In genomic region chr16:89164436-89164835, GRCh38 we compare ENCODE assay signal across 24 cellular contexts. TPM values are rescaled to one million over a fixed set of nuclear protein-coding genes. Genes with fewer than 3 reads are reported as not detected.
"Had no signal": no experiment of that assay in that cellular context is flagged by ENCODE, and none has a peak within 500 bp of the region (broad histone marks: within the 10 kb centered on the region; RNA-seq: fewer than 3 reads in every experiment).

No MANE protein-coding gene starts in this region.

- H3K27me3 Mint-ChIP-seq: activated CD4-positive, alpha-beta memory T cell treated with anti-CD3 and anti-CD28 coated beads, Interleukin-2, amount 10 ng/mL, durations not matched to agents 7 days and 5 days; activated CD8-positive, alpha-beta memory T cell treated with anti-CD3 and anti-CD28 coated beads, Interleukin-2, amount 10 ng/mL, durations not matched to agents 7 days and 5 days; activated naive CD8-positive, alpha-beta T cell treated with anti-CD3 and anti-CD28 coated beads for 36 hours had no signal

- H3K4me1 ChIP-seq: prostate gland had no signal

- H3K27me3 ChIP-seq: hepatocyte, right atrium auricular region had no signal

- H3K4me3 Mint-ChIP-seq: activated B cell treated with CpG ODN at 0.5 μM for 24 hours; activated CD4-positive, alpha-beta memory T cell treated with anti-CD3 and anti-CD28 coated beads, Interleukin-2, amount 10 ng/mL, durations not matched to agents 7 days and 5 days; activated CD8-positive, alpha-beta memory T cell treated with anti-CD3 and anti-CD28 coated beads, Interleukin-2, amount 10 ng/mL, durations not matched to agents 7 days and 5 days; activated naive CD8-positive, alpha-beta T cell treated with anti-CD3 and anti-CD28 coated beads for 36 hours; effector memory CD8-positive, alpha-beta T cell had no signal

- H3K36me3 ChIP-seq: esophagus squamous epithelium, lower lobe of right lung, prostate gland, right atrium auricular region, thoracic aorta had no signal

- H3K4me2 ChIP-seq: hepatocyte had no signal

- H3K9me3 Mint-ChIP-seq: activated B cell treated with CpG ODN at 0.5 μM for 24 hours; activated naive CD8-positive, alpha-beta T cell treated with anti-CD3 and anti-CD28 coated beads for 36 hours; effector memory CD8-positive, alpha-beta T cell; nephron had no signal

- H3K36me3 Mint-ChIP-seq: activated CD8-positive, alpha-beta memory T cell treated with anti-CD3 and anti-CD28 coated beads, Interleukin-2, amount 10 ng/mL, durations not matched to agents 7 days and 5 days; activated naive CD8-positive, alpha-beta T cell treated with anti-CD3 and anti-CD28 coated beads for 36 hours had no signal

- H3K27ac ChIP-seq: esophagus squamous epithelium, hepatocyte, lower lobe of right lung, prostate gland, right atrium auricular region, skin epidermis, thoracic aorta had no signal

- H3K9me3 ChIP-seq: esophagus squamous epithelium, lower lobe of right lung, prostate gland, right atrium auricular region, thoracic aorta had no signal

- H3K27ac Mint-ChIP-seq: activated B cell treated with CpG ODN at 0.5 μM for 24 hours; activated CD4-positive, alpha-beta memory T cell treated with anti-CD3 and anti-CD28 coated beads, Interleukin-2, amount 10 ng/mL, durations not matched to agents 7 days and 5 days; activated CD8-positive, alpha-beta memory T cell treated with anti-CD3 and anti-CD28 coated beads, Interleukin-2, amount 10 ng/mL, durations not matched to agents 7 days and 5 days; activated naive CD8-positive, alpha-beta T cell treated with anti-CD3 and anti-CD28 coated beads for 36 hours; effector memory CD8-positive, alpha-beta T cell had no signal

- ATAC-seq: activated CD8-positive, alpha-beta memory T cell treated with anti-CD3 and anti-CD28 coated beads, Interleukin-2, amount 10 ng/mL, durations not matched to agents 7 days and 5 days; effector memory CD8-positive, alpha-beta T cell; left colon; lower lobe of right lung had no signal

- DNase-seq: activated B cell treated with CpG ODN at 0.5 μM for 24 hours; activated CD4-positive, alpha-beta memory T cell treated with anti-CD3 and anti-CD28 coated beads, Interleukin-2, amount 10 ng/mL, durations not matched to agents 7 days and 5 days; activated CD4-positive, alpha-beta T cell treated with anti-CD3 and anti-CD28 coated beads for 48 hours; activated CD8-positive, alpha-beta memory T cell treated with anti-CD3 and anti-CD28 coated beads, Interleukin-2, amount 10 ng/mL, durations not matched to agents 7 days and 5 days; activated naive CD4-positive, alpha-beta T cell; activated naive CD8-positive, alpha-beta T cell treated with anti-CD3 and anti-CD28 coated beads for 36 hours; amygdala; dermis blood vessel endothelial cell; effector memory CD8-positive, alpha-beta T cell; esophagus squamous epithelium; left colon; lower lobe of right lung; midbrain; stimulated activated CD4-positive, alpha-beta T cell treated with anti-CD3 and anti-CD28 coated beads, Interleukin-15, amount 100 ng/mL, for 24 hours; stimulated activated CD4-positive, alpha-beta T cell treated with anti-CD3 and anti-CD28 coated beads, Interleukin-2, amount 100 ng/mL, for 48 hours had no signal

- H3K4me1 Mint-ChIP-seq: activated CD4-positive, alpha-beta memory T cell treated with anti-CD3 and anti-CD28 coated beads, Interleukin-2, amount 10 ng/mL, durations not matched to agents 7 days and 5 days; activated CD8-positive, alpha-beta memory T cell treated with anti-CD3 and anti-CD28 coated beads, Interleukin-2, amount 10 ng/mL, durations not matched to agents 7 days and 5 days; activated naive CD8-positive, alpha-beta T cell treated with anti-CD3 and anti-CD28 coated beads for 36 hours had no signal

- H3K4me3 ChIP-seq: esophagus squamous epithelium, hepatocyte, lower lobe of right lung, prostate gland, right atrium auricular region, skin epidermis, thoracic aorta had no signal

RNA-seq across cellular contexts. Expression of gene CDH15, which starts 7.1 kb away (rescaled TPM):
- total RNA-seq: activated B cell treated with CpG ODN at 0.5 μM for 24 hours; activated CD4-positive, alpha-beta memory T cell treated with anti-CD3 and anti-CD28 coated beads, Interleukin-2, amount 10 ng/mL, durations not matched to agents 7 days and 5 days; activated CD8-positive, alpha-beta memory T cell treated with anti-CD3 and anti-CD28 coated beads, Interleukin-2, amount 10 ng/mL, durations not matched to agents 7 days and 5 days; activated naive CD8-positive, alpha-beta T cell treated with anti-CD3 and anti-CD28 coated beads for 36 hours; dermis blood vessel endothelial cell; esophagus squamous epithelium; left colon; right atrium auricular region; ureter had no signal

RNA-seq across cellular contexts. Expression of gene SLC22A31, which starts 35.9 kb away (rescaled TPM):
- total RNA-seq: activated B cell treated with CpG ODN at 0.5 μM for 24 hours; activated CD8-positive, alpha-beta memory T cell treated with anti-CD3 and anti-CD28 coated beads, Interleukin-2, amount 10 ng/mL, durations not matched to agents 7 days and 5 days; activated naive CD8-positive, alpha-beta T cell treated with anti-CD3 and anti-CD28 coated beads for 36 hours; cardiac septum; dermis blood vessel endothelial cell; esophagus squamous epithelium; osteoblast had no signal
